1 cellular context compared by ENCODE assay signal in genomic region chr16:11076259-11077018, GRCh38.
TF ChIP-seq lines count a peak whose summit lies in the region.

No MANE protein-coding gene starts in this region.

TF ChIP-seq in K562, 482 proteins besides CTCF, POLR2A, EP300 and RAD21 (continued from another document):
- TF ChIP-seq HMBOX1 (IDR thresholded peaks at IDR 0.05) (no peak), ZNF175 (CRISPR knock-in tag; IDR thresholded peaks at IDR 0.05; ENCODE audit: low read depth) (no peak), CCNT2 (IDR thresholded peaks at IDR 0.05; ENCODE audit: borderline replicate concordance, extremely low read depth, insufficient read length, low read depth, low read length) (no peak), ZNF311 (CRISPR knock-in tag; IDR thresholded peaks at IDR 0.05) (no peak), COPS2 (conservative IDR thresholded peaks at IDR 0.05) (no peak), ZNF239 (CRISPR knock-in tag; IDR thresholded peaks at IDR 0.05) (no peak), SIN3A (IDR thresholded peaks at IDR 0.05; ENCODE audit: borderline replicate concordance in 2 of 2, control insufficient read depth in 1 of 2, low read depth in 2 of 2, low read length in 2 of 2) (no peak), PHB (CRISPR knock-in tag; IDR thresholded peaks at IDR 0.05) (no peak), TEAD2 (tag; IDR thresholded peaks at IDR 0.05) (no peak), YBX1 (IDR thresholded peaks at IDR 0.05) (no peak), USF1 (CRISPR knock-in tag; IDR thresholded peaks at IDR 0.05) (no peak), ZNF384 (IDR thresholded peaks at IDR 0.05; ENCODE audit: low read depth, low read length) (no peak), SMAD4 (CRISPR knock-in tag; conservative IDR thresholded peaks at IDR 0.05) (no peak), ETV5 (CRISPR knock-in tag; IDR thresholded peaks at IDR 0.05; ENCODE audit: low read depth) (no peak), E2F8 (IDR thresholded peaks at IDR 0.05; ENCODE audit: low read depth, partially characterized antibody) (no peak), HOMEZ (CRISPR knock-in tag; IDR thresholded peaks at IDR 0.05) (no peak), TAF9B (IDR thresholded peaks at IDR 0.05; ENCODE audit: partially characterized antibody) (no peak), HNRNPH1 (optimal IDR thresholded peaks at IDR 0.05; ENCODE audit: low read depth, low read length) (no peak), JUND (IDR thresholded peaks at IDR 0.05; ENCODE audit: borderline replicate concordance, low read depth, low read length) (peak; percentile 18; the same call in 1 of the 2 replicates), JUND (tag; IDR thresholded peaks at IDR 0.05; ENCODE audit: borderline replicate concordance, low read depth, low read length) (no peak), ZNF354B (CRISPR knock-in tag; IDR thresholded peaks at IDR 0.05) (no peak), C11orf30 (IDR thresholded peaks at IDR 0.05; ENCODE audit: low read depth) (no peak), ZNF143 (CRISPR knock-in tag; IDR thresholded peaks at IDR 0.05) (no peak), TFAM (CRISPR knock-in tag; conservative IDR thresholded peaks at IDR 0.05) (no peak), KDM1A (IDR thresholded peaks at IDR 0.05) (peak; percentile 87)
